In the genomic region with DNA sequence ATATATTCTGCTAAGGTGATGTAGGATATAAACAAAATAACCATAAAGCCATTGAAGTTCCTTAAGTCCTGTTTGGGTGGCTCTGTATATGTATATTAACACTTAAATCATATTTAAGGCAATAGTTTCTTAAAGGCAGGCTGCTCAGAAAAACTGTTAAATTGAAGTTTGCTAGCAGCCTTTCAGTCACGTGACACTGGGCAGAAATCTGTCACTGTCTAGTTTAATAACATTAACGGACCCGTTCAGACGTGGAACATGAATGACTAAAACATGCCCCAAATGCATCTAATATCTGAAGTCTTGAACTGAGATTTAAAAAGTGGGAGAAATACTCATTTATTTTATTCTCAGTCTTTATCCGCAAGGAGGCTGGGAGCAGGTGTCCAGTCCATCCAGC, we compare ENCODE assay signal across 13 cellular contexts. TPM values are rescaled to one million over a fixed set of nuclear protein-coding genes. Genes with fewer than 3 reads are reported as not detected.
DNase-seq lines count a peak whose midpoint lies in the region; ATAC-seq and TF ChIP-seq lines count a peak whose summit lies in the region.
"Had no signal": no experiment of that assay in that cellular context is flagged by ENCODE, and none has a peak within 500 bp of the region (broad histone marks: within the 10 kb centered on the region; RNA-seq: fewer than 3 reads in every experiment).

No MANE protein-coding gene starts in this region.

- H3K4me3 ChIP-seq in left ventricle myocardium inferior, result peak overlapping the region; percentile 84
- H3K4me3 ChIP-seq in NB4 (ENCODE audit: low read depth, low read length), result peak overlapping the region; percentile 18
- H3K4me3 ChIP-seq: vagina had no signal

- peaks cover 83% of the 10 kb centered on the region for H3K4me1 ChIP-seq in left ventricle myocardium inferior

- intact Hi-C loops in left ventricle myocardium inferior (cut with micrococcal nuclease) (no loop called here), left ventricle myocardium superior (cut with micrococcal nuclease) (no loop called here), left colon (cut with DNase I, micrococcal nuclease) (loop anchor here in 1 of 2 donors (10.0 kb wide), 1 partner anchor 72 kb away; the partner anchor contains the start of gene CTBS)

- H3K27me3 Mint-ChIP-seq in glutamatergic neuron (ENCODE audit: unreplicated experiment) (peaks cover 4% of the 10 kb centered on the region), type B pancreatic cell (no peaks in the 10 kb centered on the region)
- H3K27me3 Mint-ChIP-seq: activated CD4-positive, alpha-beta T cell treated with anti-CD3 and anti-CD28 coated beads, Interleukin-2, amount 10 ng/mL, durations not matched to agents 7 days and 5 days had no signal

- peak overlapping the region; percentile 93 for H3K27ac Mint-ChIP-seq in glutamatergic neuron (ENCODE audit: unreplicated experiment)
- H3K27ac Mint-ChIP-seq in type B pancreatic cell, result no peak overlapping the region
- H3K27ac Mint-ChIP-seq: activated CD4-positive, alpha-beta T cell treated with anti-CD3 and anti-CD28 coated beads, Interleukin-2, amount 10 ng/mL, durations not matched to agents 7 days and 5 days; stimulated activated effector memory CD8-positive, alpha-beta T cell treated with anti-CD3 and anti-CD28 coated beads, Interleukin-12 subunit alpha, Interleukin-12 subunit beta, amount 100 ng/mL, for 72 hours had no signal

- H3K4me1 Mint-ChIP-seq in glutamatergic neuron (ENCODE audit: low read depth, unreplicated experiment) (peaks cover 17% of the 10 kb centered on the region), type B pancreatic cell (ENCODE audit: unreplicated experiment) (peaks cover 40% of the 10 kb centered on the region)

- H3K36me3 Mint-ChIP-seq in glutamatergic neuron (ENCODE audit: unreplicated experiment) (peaks cover 5% of the 10 kb centered on the region), type B pancreatic cell (peaks cover 15% of the 10 kb centered on the region)

- no peak for TF ChIP-seq CTCF in left ventricle myocardium inferior (IDR thresholded peaks at IDR 0.05; ENCODE audit: borderline replicate concordance)
- no peak for TF ChIP-seq CTCF in NB4 (IDR thresholded peaks at IDR 0.05; ENCODE audit: low read depth, low read length)
- TF ChIP-seq CTCF in glutamatergic neuron (IDR thresholded peaks at IDR 0.05; ENCODE audit: partially characterized antibody, unreplicated experiment), result no peak
- no peak for TF ChIP-seq CTCF in type B pancreatic cell (conservative IDR thresholded peaks at IDR 0.05)

- DNase-seq in left ventricle myocardium inferior (no peak), left ventricle myocardium superior (no peak), NB4 (ENCODE audit: low read depth) (no peak), glutamatergic neuron (peak; percentile 23), type B pancreatic cell (ENCODE audit: extremely low spot score, unreplicated experiment) (no peak), NCI-H1048 (lab: John Stamatoyannopoulos, UW) (no peak), left colon (no peak)
- DNase-seq: activated CD4-positive, alpha-beta T cell treated with anti-CD3 and anti-CD28 coated beads, Interleukin-2, amount 10 ng/mL, durations not matched to agents 7 days and 5 days; activated T-cell treated with anti-CD3 and anti-CD28 coated beads, Interleukin-2, amount 50 U/mL, for 1 hour; nucleus accumbens had no signal

- H3K9me3 ChIP-seq in left ventricle myocardium inferior (replicated peaks), result no peaks in the 10 kb centered on the region
- H3K9me3 ChIP-seq: vagina had no signal

- H3K27ac ChIP-seq in left ventricle myocardium inferior (replicated peaks), result peak overlapping the region; percentile 98
- H3K27ac ChIP-seq: vagina had no signal

- H3K36me3 ChIP-seq in left ventricle myocardium inferior, result peaks cover 32% of the 10 kb centered on the region

- H3K4me3 Mint-ChIP-seq in glutamatergic neuron (ENCODE audit: unreplicated experiment) (peak overlapping the region; percentile 99), type B pancreatic cell (peak overlapping the region; percentile 94)
- H3K4me3 Mint-ChIP-seq: activated CD4-positive, alpha-beta T cell treated with anti-CD3 and anti-CD28 coated beads, Interleukin-2, amount 10 ng/mL, durations not matched to agents 7 days and 5 days; stimulated activated effector memory CD8-positive, alpha-beta T cell treated with anti-CD3 and anti-CD28 coated beads, Interleukin-12 subunit alpha, Interleukin-12 subunit beta, amount 100 ng/mL, for 72 hours had no signal

- H3K9me3 Mint-ChIP-seq in glutamatergic neuron (ENCODE audit: unreplicated experiment), result peaks cover 8% of the 10 kb centered on the region
- H3K9me3 Mint-ChIP-seq in type B pancreatic cell, result no peaks in the 10 kb centered on the region
- H3K9me3 Mint-ChIP-seq: activated CD4-positive, alpha-beta T cell treated with anti-CD3 and anti-CD28 coated beads, Interleukin-2, amount 10 ng/mL, durations not matched to agents 7 days and 5 days; stimulated activated effector memory CD8-positive, alpha-beta T cell treated with anti-CD3 and anti-CD28 coated beads, Interleukin-12 subunit alpha, Interleukin-12 subunit beta, amount 100 ng/mL, for 72 hours had no signal

- no peaks in the 10 kb centered on the region for H3K27me3 ChIP-seq in left ventricle myocardium inferior (ENCODE audit: low read depth)
- H3K27me3 ChIP-seq: vagina had no signal

- ATAC-seq in left ventricle myocardium superior (no peak), HG02610 (IDR thresholded peaks at IDR 0.05; ENCODE audit: unreplicated experiment) (no peak), left colon (no peak)
- ATAC-seq: stimulated activated effector memory CD8-positive, alpha-beta T cell treated with anti-CD3 and anti-CD28 coated beads, Interleukin-12 subunit alpha, Interleukin-12 subunit beta, amount 100 ng/mL, for 72 hours had no signal

- TF ChIP-seq POLR2A in NB4 (IDR thresholded peaks at IDR 0.05; ENCODE audit: extremely low read depth, insufficient read length), result no peak

RNA-seq across cellular contexts. Expression of gene SPATA1, which starts 3.3 kb away (rescaled TPM):
- total RNA-seq in left ventricle myocardium inferior (0.66 TPM), left ventricle myocardium superior (1.7 TPM), glutamatergic neuron (ENCODE audit: unreplicated experiment) (1.3 TPM), type B pancreatic cell (ENCODE audit: low replicate concordance) (0.67 and 1.8 TPM in 2 replicates), left colon (1 to 10 TPM in 1 of 2 donors, under 1 TPM in 1; 0.61 to 1.1 TPM)

RNA-seq across cellular contexts. Expression of gene GNG5, which starts 3.5 kb away (rescaled TPM):
- total RNA-seq in left ventricle myocardium inferior (170 TPM), left ventricle myocardium superior (213 TPM), glutamatergic neuron (ENCODE audit: unreplicated experiment) (101 TPM), type B pancreatic cell (ENCODE audit: low replicate concordance) (114 and 125 TPM in 2 replicates), left colon (100 to 1,000 TPM; 126 to 148 TPM)

RNA-seq across cellular contexts. Expression of gene RPF1, which starts 23.8 kb away (rescaled TPM):
- 34.9 TPM for total RNA-seq in left ventricle myocardium inferior
- 35.9 TPM for total RNA-seq in left ventricle myocardium superior
- total RNA-seq in glutamatergic neuron (ENCODE audit: unreplicated experiment), result 27.6 TPM
- 29.5 and 34.1 TPM in 2 replicates for total RNA-seq in type B pancreatic cell (ENCODE audit: low replicate concordance)
- 10 to 100 TPM; 23.5 to 25.2 TPM for total RNA-seq in left colon
